1 cellular context compared by ENCODE assay signal in genomic region chr2:201126308-201127127, GRCh38.
TF ChIP-seq lines count a peak whose summit lies in the region.

No MANE protein-coding gene starts in this region.

TF ChIP-seq in K562, 482 proteins besides CTCF, POLR2A, EP300 and RAD21 (continued from another document and continues in another):
- TF ChIP-seq ZBTB49 (CRISPR knock-in tag; IDR thresholded peaks at IDR 0.05; ENCODE audit: borderline replicate concordance) (no peak), PCBP2 (IDR thresholded peaks at IDR 0.05; ENCODE audit: low read depth, low read length, poor library complexity, severe bottlenecking) (no peak), PURB (CRISPR knock-in tag; IDR thresholded peaks at IDR 0.05; ENCODE audit: low read depth) (no peak), ZNF311 (CRISPR knock-in tag; IDR thresholded peaks at IDR 0.05) (peak; percentile 100), ZBTB12 (CRISPR knock-in tag; IDR thresholded peaks at IDR 0.05) (peak; percentile 94), ZFP91 (CRISPR knock-in tag; IDR thresholded peaks at IDR 0.05) (no peak), CLOCK (CRISPR knock-in tag; IDR thresholded peaks at IDR 0.05; ENCODE audit: borderline replicate concordance) (peak; percentile 97), RREB1 (CRISPR knock-in tag; IDR thresholded peaks at IDR 0.05) (peak; percentile 99), HIVEP1 (CRISPR knock-in tag; IDR thresholded peaks at IDR 0.05) (peak; percentile 99), SMARCA5 (IDR thresholded peaks at IDR 0.05) (no peak), TEAD2 (tag; IDR thresholded peaks at IDR 0.05) (peak; percentile 95), FOXJ2 (tag; IDR thresholded peaks at IDR 0.05) (0 out of 2 replicates have a peak, but pooled peaks have one; percentile 60), CSDE1 (IDR thresholded peaks at IDR 0.05) (no peak), ZKSCAN3 (CRISPR knock-in tag; IDR thresholded peaks at IDR 0.05) (peak; percentile 90), MTA2 (IDR thresholded peaks at IDR 0.05; ENCODE audit: low read depth) (no peak; the same call in 1 of the 2 replicates), ZNF507 (tag; conservative IDR thresholded peaks at IDR 0.05) (peak; percentile 48; the same call in 1 of the 2 replicates), ZNF253 (CRISPR knock-in tag; conservative IDR thresholded peaks at IDR 0.05) (peak; percentile 90), ZNF561 (CRISPR knock-in tag; conservative IDR thresholded peaks at IDR 0.05) (peak; percentile 94), ZNF785 (CRISPR knock-in tag; IDR thresholded peaks at IDR 0.05) (peak; percentile 88), HLTF (IDR thresholded peaks at IDR 0.05) (no peak), ERF (CRISPR knock-in tag; IDR thresholded peaks at IDR 0.05) (peak; percentile 99), SOX6 (IDR thresholded peaks at IDR 0.05) (no peak), ZNF668 (CRISPR knock-in tag; IDR thresholded peaks at IDR 0.05) (peak; percentile 99), ARNT (IDR thresholded peaks at IDR 0.05) (0 out of 4 replicates have a peak, but pooled peaks of 1 of the 2 experiments have one; percentile 22), BACH1 (tag; IDR thresholded peaks at IDR 0.05) (peak; percentile 96), ZNF77 (CRISPR knock-in tag; IDR thresholded peaks at IDR 0.05) (peak; percentile 89), COPS2 (conservative IDR thresholded peaks at IDR 0.05) (no peak), JUND (IDR thresholded peaks at IDR 0.05; ENCODE audit: borderline replicate concordance, low read depth, low read length) (no peak), JUND (tag; IDR thresholded peaks at IDR 0.05; ENCODE audit: borderline replicate concordance, low read depth, low read length) (peak; percentile 90; the same call in 1 of the 3 replicates), CREM (IDR thresholded peaks at IDR 0.05; ENCODE audit: low read depth) (no peak), ETV1 (tag; conservative IDR thresholded peaks at IDR 0.05; ENCODE audit: low read depth) (peak; percentile 86), ZNF121 (CRISPR knock-in tag; conservative IDR thresholded peaks at IDR 0.05) (no peak)
- TF ChIP-seq, protein P1, sequence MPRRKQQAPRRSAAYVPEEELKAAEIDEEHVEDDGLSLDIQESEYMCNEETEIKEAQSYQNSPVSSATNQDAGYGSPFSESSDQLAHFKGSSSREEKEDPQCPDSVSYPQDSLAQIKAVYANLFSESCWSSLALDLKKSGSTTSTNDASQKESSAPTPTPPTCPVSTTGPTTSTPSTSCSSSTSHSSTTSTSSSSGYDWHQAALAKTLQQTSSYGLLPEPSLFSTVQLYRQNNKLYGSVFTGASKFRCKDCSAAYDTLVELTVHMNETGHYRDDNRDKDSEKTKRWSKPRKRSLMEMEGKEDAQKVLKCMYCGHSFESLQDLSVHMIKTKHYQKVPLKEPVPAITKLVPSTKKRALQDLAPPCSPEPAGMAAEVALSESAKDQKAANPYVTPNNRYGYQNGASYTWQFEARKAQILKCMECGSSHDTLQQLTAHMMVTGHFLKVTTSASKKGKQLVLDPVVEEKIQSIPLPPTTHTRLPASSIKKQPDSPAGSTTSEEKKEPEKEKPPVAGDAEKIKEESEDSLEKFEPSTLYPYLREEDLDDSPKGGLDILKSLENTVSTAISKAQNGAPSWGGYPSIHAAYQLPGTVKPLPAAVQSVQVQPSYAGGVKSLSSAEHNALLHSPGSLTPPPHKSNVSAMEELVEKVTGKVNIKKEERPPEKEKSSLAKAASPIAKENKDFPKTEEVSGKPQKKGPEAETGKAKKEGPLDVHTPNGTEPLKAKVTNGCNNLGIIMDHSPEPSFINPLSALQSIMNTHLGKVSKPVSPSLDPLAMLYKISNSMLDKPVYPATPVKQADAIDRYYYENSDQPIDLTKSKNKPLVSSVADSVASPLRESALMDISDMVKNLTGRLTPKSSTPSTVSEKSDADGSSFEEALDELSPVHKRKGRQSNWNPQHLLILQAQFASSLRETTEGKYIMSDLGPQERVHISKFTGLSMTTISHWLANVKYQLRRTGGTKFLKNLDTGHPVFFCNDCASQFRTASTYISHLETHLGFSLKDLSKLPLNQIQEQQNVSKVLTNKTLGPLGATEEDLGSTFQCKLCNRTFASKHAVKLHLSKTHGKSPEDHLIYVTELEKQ (CRISPR knock-in tag; IDR thresholded peaks at IDR 0.05): peak; percentile 98
- TF ChIP-seq, protein P2, sequence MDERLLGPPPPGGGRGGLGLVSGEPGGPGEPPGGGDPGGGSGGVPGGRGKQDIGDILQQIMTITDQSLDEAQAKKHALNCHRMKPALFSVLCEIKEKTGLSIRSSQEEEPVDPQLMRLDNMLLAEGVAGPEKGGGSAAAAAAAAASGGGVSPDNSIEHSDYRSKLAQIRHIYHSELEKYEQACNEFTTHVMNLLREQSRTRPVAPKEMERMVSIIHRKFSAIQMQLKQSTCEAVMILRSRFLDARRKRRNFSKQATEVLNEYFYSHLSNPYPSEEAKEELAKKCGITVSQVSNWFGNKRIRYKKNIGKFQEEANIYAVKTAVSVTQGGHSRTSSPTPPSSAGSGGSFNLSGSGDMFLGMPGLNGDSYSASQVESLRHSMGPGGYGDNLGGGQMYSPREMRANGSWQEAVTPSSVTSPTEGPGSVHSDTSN (CRISPR knock-in tag; IDR thresholded peaks at IDR 0.05; ENCODE audit: low read depth): no peak
- TF ChIP-seq, protein P2 (tag; conservative IDR thresholded peaks at IDR 0.05; ENCODE audit: low read depth): peak; percentile 73
